In the genomic region with DNA sequence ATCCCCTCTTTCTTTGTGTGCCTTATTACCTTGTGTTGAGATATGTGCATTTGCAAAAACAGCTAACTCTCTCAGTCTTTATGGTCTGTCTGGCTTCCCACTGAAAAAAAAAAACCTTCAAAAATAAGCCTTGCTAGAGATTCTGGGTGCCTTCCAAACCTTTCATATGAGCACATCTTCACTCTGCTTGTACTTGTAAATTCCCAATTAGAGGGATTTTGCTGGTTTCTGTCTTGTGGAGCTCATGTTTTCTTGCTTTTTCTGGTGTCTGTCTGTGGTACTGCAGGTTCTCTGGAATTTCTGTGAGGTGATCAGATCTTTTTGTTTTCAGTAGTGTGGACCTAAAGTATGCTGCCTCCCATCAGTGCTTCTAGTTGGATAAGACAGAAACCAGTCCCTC, we compare ENCODE assay signal across 24 cellular contexts.
"Had no signal": no experiment of that assay in that cellular context is flagged by ENCODE, and none has a peak within 500 bp of the region (broad histone marks: within the 10 kb centered on the region; RNA-seq: fewer than 3 reads in every experiment).

No MANE protein-coding gene starts in this region.

- H3K36me3 Mint-ChIP-seq: activated naive CD8-positive, alpha-beta T cell treated with anti-CD3 and anti-CD28 coated beads, Interleukin-2, amount 10 ng/mL, durations not matched to agents 7 days and 5 days; memory B cell; stimulated activated naive B cell treated with anti-CD40 and anti-IgM and Interleukin-4, amounts not matched to agents 10 μg/mL and 1 μg/mL and 100 μg/mL, for 72 hours had no signal

- H3K36me3 ChIP-seq: gastroesophageal sphincter, heart left ventricle had no signal

- H3K27me3 ChIP-seq: gastroesophageal sphincter, heart left ventricle, testis had no signal

- ATAC-seq: activated T-cell treated with anti-CD3 and anti-CD28 coated beads, Interleukin-2, amount 50 U/mL, for 72 hours; esophagus mucosa; gastroesophageal sphincter; heart left ventricle; left colon; sciatic nerve; stimulated activated naive B cell treated with anti-CD40 and anti-IgM and Interleukin-4, amounts not matched to agents 10 μg/mL and 1 μg/mL and 100 μg/mL, for 72 hours had no signal

- H3K27ac Mint-ChIP-seq: activated B cell treated with CpG ODN at 0.5 μM for 24 hours; activated naive CD4-positive, alpha-beta T cell treated with anti-CD3 and anti-CD28 coated beads for 36 hours; activated naive CD8-positive, alpha-beta T cell treated with anti-CD3 and anti-CD28 coated beads, Interleukin-2, amount 10 ng/mL, durations not matched to agents 7 days and 5 days; activated T-cell treated with anti-CD3 and anti-CD28 coated beads, Interleukin-2, amount 50 U/mL, for 72 hours; dendritic cell treated with granulocyte-macrophage colony-stimulating factor and Interleukin-4, amounts not matched to agents 40 ng/mL and 50 ng/mL, for 4 days; memory B cell; nephron; stimulated activated naive B cell treated with anti-CD40 and anti-IgM and Interleukin-4, amounts not matched to agents 10 μg/mL and 1 μg/mL and 100 μg/mL, for 72 hours; T-helper 1 cell treated with Interleukin-12 subunit alpha and Interleukin-12 subunit beta and Interleukin-4 antibody, amounts not matched to agents 30 μg/mL and 1 μg/mL, for 36 hours had no signal

- H3K27ac ChIP-seq: gastroesophageal sphincter, heart left ventricle, testis had no signal

- H3K4me3 Mint-ChIP-seq: activated B cell treated with CpG ODN at 0.5 μM for 24 hours; activated naive CD4-positive, alpha-beta T cell treated with anti-CD3 and anti-CD28 coated beads for 36 hours; activated naive CD8-positive, alpha-beta T cell treated with anti-CD3 and anti-CD28 coated beads, Interleukin-2, amount 10 ng/mL, durations not matched to agents 7 days and 5 days; activated T-cell treated with anti-CD3 and anti-CD28 coated beads, Interleukin-2, amount 50 U/mL, for 72 hours; dendritic cell treated with granulocyte-macrophage colony-stimulating factor and Interleukin-4, amounts not matched to agents 40 ng/mL and 50 ng/mL, for 4 days; memory B cell; nephron; stimulated activated naive B cell treated with anti-CD40 and anti-IgM and Interleukin-4, amounts not matched to agents 10 μg/mL and 1 μg/mL and 100 μg/mL, for 72 hours; T-helper 1 cell treated with Interleukin-12 subunit alpha and Interleukin-12 subunit beta and Interleukin-4 antibody, amounts not matched to agents 30 μg/mL and 1 μg/mL, for 36 hours had no signal

- H3K27me3 Mint-ChIP-seq: activated B cell treated with CpG ODN at 0.5 μM for 24 hours; activated naive CD8-positive, alpha-beta T cell treated with anti-CD3 and anti-CD28 coated beads, Interleukin-2, amount 10 ng/mL, durations not matched to agents 7 days and 5 days; dendritic cell treated with granulocyte-macrophage colony-stimulating factor and Interleukin-4, amounts not matched to agents 40 ng/mL and 50 ng/mL, for 4 days; memory B cell; stimulated activated naive B cell treated with anti-CD40 and anti-IgM and Interleukin-4, amounts not matched to agents 10 μg/mL and 1 μg/mL and 100 μg/mL, for 72 hours had no signal

- H3K9me3 ChIP-seq: gastroesophageal sphincter, testis had no signal

- H3K4me1 Mint-ChIP-seq: activated B cell treated with CpG ODN at 0.5 μM for 24 hours; activated naive CD8-positive, alpha-beta T cell treated with anti-CD3 and anti-CD28 coated beads, Interleukin-2, amount 10 ng/mL, durations not matched to agents 7 days and 5 days; memory B cell; nephron; stimulated activated naive B cell treated with anti-CD40 and anti-IgM and Interleukin-4, amounts not matched to agents 10 μg/mL and 1 μg/mL and 100 μg/mL, for 72 hours had no signal

- H3K4me1 ChIP-seq: gastroesophageal sphincter, heart left ventricle, testis had no signal

- DNase-seq: activated B cell treated with CpG ODN at 0.5 μM for 24 hours; activated CD4-positive, alpha-beta T cell treated with anti-CD3 and anti-CD28 coated beads for 4 hours; activated CD4-positive, alpha-beta T cell treated with anti-CD3 and anti-CD28 coated beads, Interleukin-2, amount 50 U/mL, for 48 hours; activated effector memory CD4-positive, alpha-beta T cell treated with Interleukin-2 at 50 U/mL for 16 hours; activated naive CD4-positive, alpha-beta T cell treated with anti-CD3 and anti-CD28 coated beads for 36 hours; activated naive CD8-positive, alpha-beta T cell treated with anti-CD3 and anti-CD28 coated beads, Interleukin-2, amount 10 ng/mL, durations not matched to agents 7 days and 5 days; activated T-cell treated with anti-CD3 and anti-CD28 coated beads, Interleukin-2, amount 50 U/mL, for 72 hours; amniotic stem cell; effector CD4-positive, alpha-beta T cell; heart left ventricle; left colon; stimulated activated CD4-positive, alpha-beta T cell treated with anti-CD3 and anti-CD28 coated beads, Interleukin-15, amount 100 ng/mL, for 24 hours; stimulated activated naive B cell treated with anti-CD40 and anti-IgM and Interleukin-4, amounts not matched to agents 10 μg/mL and 1 μg/mL and 100 μg/mL, for 72 hours; T1000; testis; trophoblast cell had no signal

- H3K4me3 ChIP-seq: gastroesophageal sphincter, heart left ventricle, smooth muscle cell, testis had no signal
